ENCODE assay signal across 8 cellular contexts in the genomic region with DNA sequence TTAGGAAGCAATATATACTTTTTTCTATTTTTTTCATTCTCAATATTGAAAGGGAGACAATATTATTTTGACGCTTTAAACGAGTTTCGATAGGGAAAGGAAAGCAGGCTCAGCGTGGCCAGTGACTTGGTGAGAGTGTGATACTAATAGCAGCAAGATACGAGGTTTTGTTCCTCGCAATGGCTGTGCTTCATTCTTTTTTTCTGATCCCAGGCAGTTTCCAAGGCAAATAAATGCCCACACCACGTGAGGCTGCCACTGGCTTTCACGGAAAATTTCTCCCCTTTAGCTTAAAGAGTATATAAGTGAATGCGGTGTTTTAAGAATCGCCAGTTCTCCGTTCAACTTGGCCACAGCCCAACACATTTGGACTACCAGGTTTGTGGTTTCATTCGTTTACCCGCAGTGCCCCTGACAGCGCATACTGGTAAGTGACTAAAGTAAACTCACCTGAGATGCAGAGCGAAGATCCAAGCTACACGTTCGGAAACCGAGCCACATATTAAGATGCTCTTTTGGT.
DNase-seq lines count a peak whose midpoint lies in the region; ATAC-seq, FAIRE-seq and TF ChIP-seq lines count a peak whose summit lies in the region.

No MANE protein-coding gene starts in this region.

- H3K4me1 Mint-ChIP-seq in astrocyte (ENCODE audit: low read depth, unreplicated experiment) (peaks cover 7% of the 10 kb centered on the region), naive B cell (peaks cover 11 to 23% (median 15%) of the 10 kb centered on the region in 3 donors)

- no peaks in the 10 kb centered on the region for H3K36me3 ChIP-seq in astrocyte (ENCODE audit: insufficient read depth, low read length)

- H3K4me1 ChIP-seq in astrocyte (ENCODE audit: insufficient read depth, low read length) = peaks cover 20% of the 10 kb centered on the region

- no peak for FAIRE-seq in astrocyte (lab: Jason Lieb, UNC)

- H3K79me2 ChIP-seq in astrocyte (ENCODE audit: insufficient read depth, low read length) = no peaks in the 10 kb centered on the region

- H3K36me3 Mint-ChIP-seq in astrocyte (ENCODE audit: low read depth, unreplicated experiment) (no peaks in the 10 kb centered on the region), naive B cell (peaks cover 22 to 32% of the 10 kb centered on the region in 2 donors)

- H2AFZ ChIP-seq in astrocyte (ENCODE audit: low read depth, low read length) = peak overlapping the region; percentile 14

- no peak overlapping the region for H3K27ac ChIP-seq in astrocyte (ENCODE audit: low read depth, low read length)

- H3K4me3 ChIP-seq in astrocyte (ENCODE audit: insufficient read depth, low read depth, low read length) = peak overlapping the region; percentile 26

- H3K4me3 Mint-ChIP-seq in astrocyte (ENCODE audit: unreplicated experiment) (peak overlapping the region; percentile 72), naive B cell (peak overlapping the region in 6 of 8 donors; percentile 1 to 81 (median 56))

- H4K20me1 ChIP-seq in astrocyte (ENCODE audit: insufficient read depth, low read length) = peaks cover 3% of the 10 kb centered on the region

- H3K27me3 Mint-ChIP-seq in astrocyte (ENCODE audit: low read depth, unreplicated experiment) (peaks cover 13% of the 10 kb centered on the region), naive B cell (peaks cover 69 to 85% (median 76%) of the 10 kb centered on the region in 3 donors)

- no peak for TF ChIP-seq CTCF in astrocyte (IDR thresholded peaks at IDR 0.05; ENCODE audit: insufficient read depth, low read depth, low read length)

- peak overlapping the region; percentile 84 for H3K4me2 ChIP-seq in astrocyte (ENCODE audit: low read length)

- no peaks in the 10 kb centered on the region for H3K9me3 ChIP-seq in astrocyte (ENCODE audit: insufficient read depth, low read depth, low read length)

- H3K9me3 Mint-ChIP-seq in astrocyte (ENCODE audit: unreplicated experiment) (peaks cover 5% of the 10 kb centered on the region), naive B cell (peaks cover 14 to 66% (median 42%) of the 10 kb centered on the region in 7 donors)

- peak overlapping the region; percentile 73 for H3K27ac Mint-ChIP-seq in astrocyte (ENCODE audit: unreplicated experiment)
- H3K27ac Mint-ChIP-seq in naive B cell = peak overlapping the region in 5 of 6 donors; percentile 78 to 97 (median 97)

- DNase-seq in Daoy (ENCODE audit: low read depth) (peak; percentile 44), M059J (ENCODE audit: low read depth) (peak; percentile 57), astrocyte (ENCODE audit: low read depth) (no peak), naive B cell (no peak), NCI-H1417 (lab: John Stamatoyannopoulos, UW) (no peak), AML-193 (lab: John Stamatoyannopoulos, UW) (no peak), hepatic stellate cell (ENCODE audit: low spot score) (no peak)

- ATAC-seq in naive B cell (ENCODE audit: low read depth in 2 of 2) (no peak), HG03565 (IDR thresholded peaks at IDR 0.05; ENCODE audit: unreplicated experiment) (no peak)

- H3K27me3 ChIP-seq in astrocyte (ENCODE audit: insufficient read depth, low read length) = no peaks in the 10 kb centered on the region

- H3K9ac ChIP-seq in astrocyte (ENCODE audit: low read length) = no peak overlapping the region

Comparison
In these comparisons a context has a peak if more than half of its experiments do, and no peak if none do; other contexts are left out.
1. DNase-seq: peak in Daoy (single experiment) and M059J (single experiment); none in astrocyte (single experiment), naive B cell (single experiment), NCI-H1417 (0 of 3), AML-193 (0 of 2) and hepatic stellate cell (single experiment).